ENCODE assay signal across 10 cellular contexts in the genomic region with DNA sequence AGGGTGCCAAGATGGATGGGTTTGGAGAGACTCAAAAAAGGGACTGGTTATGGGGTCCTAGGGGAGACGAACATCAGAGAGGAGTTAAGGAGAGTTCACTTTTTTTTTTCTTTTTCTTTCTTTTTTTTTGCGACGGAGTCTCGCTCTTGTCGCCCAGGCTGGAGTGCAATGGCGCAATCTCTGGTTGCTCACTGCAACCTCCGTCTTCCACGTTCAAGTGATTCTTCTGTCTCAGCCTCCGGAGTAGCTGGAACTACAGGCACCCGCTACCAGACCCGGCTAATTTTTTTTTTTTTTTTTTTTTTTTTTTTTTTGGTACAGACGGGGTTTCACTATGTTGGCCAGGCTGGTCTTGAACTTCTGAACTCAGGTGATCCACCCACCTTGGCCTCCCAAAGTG. TPM values are rescaled to one million over a fixed set of nuclear protein-coding genes. Genes with fewer than 3 reads are reported as not detected.
DNase-seq lines count a peak whose midpoint lies in the region; ATAC-seq and TF ChIP-seq lines count a peak whose summit lies in the region.
"Had no signal": no experiment of that assay in that cellular context is flagged by ENCODE, and none has a peak within 500 bp of the region (broad histone marks: within the 10 kb centered on the region; RNA-seq: fewer than 3 reads in every experiment).

No MANE protein-coding gene starts in this region.

- H3K27me3 ChIP-seq in lower lobe of right lung (ENCODE audit: low read depth) (peaks cover 16% of the 10 kb centered on the region), thyroid gland (no peaks in the 10 kb centered on the region)

- TF ChIP-seq CTCF in lower lobe of right lung (IDR thresholded peaks at IDR 0.05) = no peak
- no peak for TF ChIP-seq CTCF in thyroid gland (IDR thresholded peaks at IDR 0.05)

- peaks cover 45% of the 10 kb centered on the region for H3K4me1 ChIP-seq in lower lobe of right lung
- peaks cover 22 to 29% of the 10 kb centered on the region in 2 donors for H3K4me1 ChIP-seq in thyroid gland

- H3K36me3 Mint-ChIP-seq in activated T-cell treated with anti-CD3 and anti-CD28 coated beads, Interleukin-2, amount 50 U/mL, for 72 hours (ENCODE audit: insufficient read depth in 2 of 2) = peaks cover 2 to 3% of the 10 kb centered on the region in 2 donors
- peaks cover 2% of the 10 kb centered on the region for H3K36me3 Mint-ChIP-seq in activated naive CD8-positive, alpha-beta T cell treated with anti-CD3 and anti-CD28 coated beads, Interleukin-2, amount 10 ng/mL, durations not matched to agents 7 days and 5 days

- ATAC-seq in activated T-cell treated with anti-CD3 and anti-CD28 coated beads, Interleukin-2, amount 50 U/mL, for 72 hours (replicated peaks in 1 of 2) = no peak
- ATAC-seq in activated naive CD8-positive, alpha-beta T cell treated with anti-CD3 and anti-CD28 coated beads, Interleukin-2, amount 10 ng/mL, durations not matched to agents 7 days and 5 days (ENCODE audit: low read depth) = no peak
- peak in 1 of 2 donors; percentile 6 for ATAC-seq in lower lobe of right lung
- ATAC-seq in HG03457 (IDR thresholded peaks at IDR 0.05; ENCODE audit: unreplicated experiment) = no peak

- no peak for DNase-seq in activated T-cell treated with anti-CD3 and anti-CD28 coated beads, Interleukin-2, amount 50 U/mL, for 72 hours
- DNase-seq in activated T-cell treated with anti-CD3 and anti-CD28 coated beads, Interleukin-2, amount 50 U/mL, for 48 hours = no peak
- DNase-seq in activated naive CD8-positive, alpha-beta T cell treated with anti-CD3 and anti-CD28 coated beads, Interleukin-2, amount 10 ng/mL, durations not matched to agents 7 days and 5 days = no peak
- DNase-seq in lower lobe of right lung = no peak
- DNase-seq in thyroid gland = peak in 1 of 2 donors; percentile 12
- no peak for DNase-seq in globus pallidus (ENCODE audit: low spot score)
- DNase-seq in stimulated activated naive CD4-positive, alpha-beta T cell (lab: John Stamatoyannopoulos, UW) = no peak

- H3K4me3 ChIP-seq in lower lobe of right lung = peak overlapping the region; percentile 71
- peak overlapping the region; percentile 50 to 62 (median 57) for H3K4me3 ChIP-seq in thyroid gland (replicated peaks in 1 of 3)

- no peaks in the 10 kb centered on the region for H3K9me3 Mint-ChIP-seq in activated T-cell treated with anti-CD3 and anti-CD28 coated beads, Interleukin-2, amount 50 U/mL, for 72 hours
- no peaks in the 10 kb centered on the region for H3K9me3 Mint-ChIP-seq in activated naive CD8-positive, alpha-beta T cell treated with anti-CD3 and anti-CD28 coated beads, Interleukin-2, amount 10 ng/mL, durations not matched to agents 7 days and 5 days

- H3K27me3 Mint-ChIP-seq in activated T-cell treated with anti-CD3 and anti-CD28 coated beads, Interleukin-2, amount 50 U/mL, for 72 hours (ENCODE audit: low read depth) = peaks cover 14% of the 10 kb centered on the region
- peaks cover 34% of the 10 kb centered on the region for H3K27me3 Mint-ChIP-seq in activated naive CD8-positive, alpha-beta T cell treated with anti-CD3 and anti-CD28 coated beads, Interleukin-2, amount 10 ng/mL, durations not matched to agents 7 days and 5 days

- H3K27ac ChIP-seq in lower lobe of right lung (peak overlapping the region; percentile 83), thyroid gland (peak overlapping the region; percentile 47 to 90 (median 71))

- intact Hi-C loops in lower lobe of right lung (cut with DNase I) (no loop called here), thyroid gland (cut with DNase I) (no loop called here)

- H3K36me3 ChIP-seq in lower lobe of right lung (peaks cover 2% of the 10 kb centered on the region), thyroid gland (no peaks in the 10 kb centered on the region)

- peaks cover 37% of the 10 kb centered on the region for H3K4me1 Mint-ChIP-seq in activated T-cell treated with anti-CD3 and anti-CD28 coated beads, Interleukin-2, amount 50 U/mL, for 72 hours (ENCODE audit: low read depth)
- peaks cover 24% of the 10 kb centered on the region for H3K4me1 Mint-ChIP-seq in activated naive CD8-positive, alpha-beta T cell treated with anti-CD3 and anti-CD28 coated beads, Interleukin-2, amount 10 ng/mL, durations not matched to agents 7 days and 5 days

- 31 to 33% methylated on average over 12 of the region's 12 CpGs for WGBS in thyroid gland, 2 donors

- POLR2A ChIA-PET in activated naive CD8-positive, alpha-beta T cell treated with anti-CD3 and anti-CD28 coated beads, Interleukin-2, amount 10 ng/mL, durations not matched to agents 7 days and 5 days (lab: Charles Lee) = interaction anchor here (2.2 kb wide), 1 partner anchor 14 kb away, joined by 5 read pairs; no protein-coding TSS in a partner anchor

- no peak for TF ChIP-seq POLR2A in thyroid gland (IDR thresholded peaks at IDR 0.05)

- H3K9me3 ChIP-seq in lower lobe of right lung (no peaks in the 10 kb centered on the region), thyroid gland (no peaks in the 10 kb centered on the region)

- H3K27ac Mint-ChIP-seq in activated T-cell treated with anti-CD3 and anti-CD28 coated beads, Interleukin-2, amount 50 U/mL, for 72 hours = no peak overlapping the region
- peak overlapping the region; percentile 66 for H3K27ac Mint-ChIP-seq in activated naive CD8-positive, alpha-beta T cell treated with anti-CD3 and anti-CD28 coated beads, Interleukin-2, amount 10 ng/mL, durations not matched to agents 7 days and 5 days

- peak overlapping the region; percentile 92 to 93 for H3K4me3 Mint-ChIP-seq in activated T-cell treated with anti-CD3 and anti-CD28 coated beads, Interleukin-2, amount 50 U/mL, for 72 hours
- peak overlapping the region; percentile 85 for H3K4me3 Mint-ChIP-seq in activated naive CD8-positive, alpha-beta T cell treated with anti-CD3 and anti-CD28 coated beads, Interleukin-2, amount 10 ng/mL, durations not matched to agents 7 days and 5 days

RNA-seq across cellular contexts. Expression of a gene that starts 1.2 kb away (rescaled TPM):
- 10 to 100 TPM; 17.3 to 19.4 TPM for total RNA-seq in activated T-cell treated with anti-CD3 and anti-CD28 coated beads, Interleukin-2, amount 50 U/mL, for 72 hours
- total RNA-seq in activated naive CD8-positive, alpha-beta T cell treated with anti-CD3 and anti-CD28 coated beads, Interleukin-2, amount 10 ng/mL, durations not matched to agents 7 days and 5 days = 1 to 10 TPM; 6.6 to 7.3 TPM
- 76.5 TPM for total RNA-seq in lower lobe of right lung
- 100 to 1,000 TPM in 2 of 4 donors, 10 to 100 TPM in 2; 84.3 to 143 (median 113) TPM for total RNA-seq in thyroid gland
- total RNA-seq: RPMI7951 had no signal

RNA-seq across cellular contexts. Expression of a gene that starts 16.5 kb away (rescaled TPM):
- not detected for total RNA-seq in activated T-cell treated with anti-CD3 and anti-CD28 coated beads, Interleukin-2, amount 50 U/mL, for 72 hours
- not detected for total RNA-seq in activated naive CD8-positive, alpha-beta T cell treated with anti-CD3 and anti-CD28 coated beads, Interleukin-2, amount 10 ng/mL, durations not matched to agents 7 days and 5 days
- total RNA-seq in lower lobe of right lung (0.53 TPM), thyroid gland (not detected)
- total RNA-seq: RPMI7951, subcutaneous adipose tissue had no signal

RNA-seq across cellular contexts. Expression of a gene that starts 29.0 kb away (rescaled TPM):
- total RNA-seq in activated T-cell treated with anti-CD3 and anti-CD28 coated beads, Interleukin-2, amount 50 U/mL, for 72 hours = under 1 TPM; 0.14 to 0.23 TPM
- total RNA-seq in activated naive CD8-positive, alpha-beta T cell treated with anti-CD3 and anti-CD28 coated beads, Interleukin-2, amount 10 ng/mL, durations not matched to agents 7 days and 5 days = not detected
- total RNA-seq in lower lobe of right lung = 1.5 TPM
- total RNA-seq in thyroid gland = under 1 TPM in 1 of 4 donors, not detected in 3; 0.29 TPM
- total RNA-seq: subcutaneous adipose tissue had no signal

RNA-seq across cellular contexts. Expression of a gene that starts 37.8 kb away (rescaled TPM):
- 10 to 100 TPM; 26.3 to 37.3 TPM for total RNA-seq in activated T-cell treated with anti-CD3 and anti-CD28 coated beads, Interleukin-2, amount 50 U/mL, for 72 hours
- total RNA-seq in activated naive CD8-positive, alpha-beta T cell treated with anti-CD3 and anti-CD28 coated beads, Interleukin-2, amount 10 ng/mL, durations not matched to agents 7 days and 5 days = 10 to 100 TPM; 45.6 to 47.2 TPM
- total RNA-seq in lower lobe of right lung = 28.4 TPM
- total RNA-seq in thyroid gland = 10 to 100 TPM; 21.6 to 51.9 (median 45.8) TPM

RNA-seq across cellular contexts. Expression of a gene that starts 38.1 kb away (rescaled TPM):
- 10 to 100 TPM; 24.1 to 29.8 TPM for total RNA-seq in activated T-cell treated with anti-CD3 and anti-CD28 coated beads, Interleukin-2, amount 50 U/mL, for 72 hours
- 10 to 100 TPM; 30.1 to 31.7 TPM for total RNA-seq in activated naive CD8-positive, alpha-beta T cell treated with anti-CD3 and anti-CD28 coated beads, Interleukin-2, amount 10 ng/mL, durations not matched to agents 7 days and 5 days
- total RNA-seq in lower lobe of right lung (29.6 TPM), thyroid gland (10 to 100 TPM; 21.7 to 37.8 (median 22.3) TPM)
